In genomic region chr11:86248609-86249008, GRCh38 we compare ENCODE assay signal across 12 cellular contexts. TPM values are rescaled to one million over a fixed set of nuclear protein-coding genes. Genes with fewer than 3 reads are reported as not detected.
DNase-seq lines count a peak whose midpoint lies in the region; ATAC-seq and TF ChIP-seq lines count a peak whose summit lies in the region.
"Had no signal": no experiment of that assay in that cellular context is flagged by ENCODE, and none has a peak within 500 bp of the region (broad histone marks: within the 10 kb centered on the region; RNA-seq: fewer than 3 reads in every experiment).

No MANE protein-coding gene starts in this region.

- POLR2A ChIA-PET in activated CD4-positive, alpha-beta memory T cell treated with anti-CD3 and anti-CD28 coated beads, Interleukin-2, amount 10 ng/mL, durations not matched to agents 7 days and 5 days (lab: Charles Lee): interaction anchor here (0.7 to 2.2 kb wide), 2 partner anchors 54 to 182 kb away, joined by 3 to 11 read pairs; no protein-coding TSS in a partner anchor

- TF ChIP-seq CTCF in GM12865 (IDR thresholded peaks at IDR 0.05; ENCODE audit: insufficient read depth, low read depth, low read length, missing control alignments) (no peak), neural progenitor cell (IDR thresholded peaks at IDR 0.05) (no peak), spleen (IDR thresholded peaks at IDR 0.05 in 8 of 11, conservative IDR thresholded peaks at IDR 0.05 in 3 of 11) (no peak)

- H2AFZ ChIP-seq in neural progenitor cell (replicated peaks): no peak overlapping the region

- peak overlapping the region; percentile 93 for H3K4me2 ChIP-seq in neural progenitor cell

- no peaks in the 10 kb centered on the region for H3K27me3 Mint-ChIP-seq in activated CD8-positive, alpha-beta memory T cell treated with anti-CD3 and anti-CD28 coated beads, Interleukin-2, amount 10 ng/mL, durations not matched to agents 7 days and 5 days
- no peaks in the 10 kb centered on the region for H3K27me3 Mint-ChIP-seq in activated CD4-positive, alpha-beta memory T cell treated with anti-CD3 and anti-CD28 coated beads, Interleukin-2, amount 10 ng/mL, durations not matched to agents 7 days and 5 days
- no peaks in the 10 kb centered on the region for H3K27me3 Mint-ChIP-seq in neural progenitor cell (ENCODE audit: insufficient read depth, low read depth)

- CTCF ChIA-PET in activated CD8-positive, alpha-beta memory T cell treated with anti-CD3 and anti-CD28 coated beads, Interleukin-2, amount 10 ng/mL, durations not matched to agents 7 days and 5 days (lab: Charles Lee): interaction anchor here (1.0 to 1.6 kb wide), 3 partner anchors 11 to 40 kb away, joined by 3 to 5 read pairs (median 3); no protein-coding TSS in a partner anchor
- CTCF ChIA-PET in activated CD4-positive, alpha-beta memory T cell treated with anti-CD3 and anti-CD28 coated beads, Interleukin-2, amount 10 ng/mL, durations not matched to agents 7 days and 5 days (lab: Charles Lee): interaction anchor here (0.6 to 1.9 kb wide), 2 partner anchors 82 to 180 kb away, joined by 3 to 8 read pairs; partner anchors contain the start of gene PICALM

- no peaks in the 10 kb centered on the region for H3K27me3 ChIP-seq in neural progenitor cell
- no peaks in the 10 kb centered on the region for H3K27me3 ChIP-seq in spleen (replicated peaks in 1 of 7)

- no peak for TF ChIP-seq POLR2A in spleen (IDR thresholded peaks at IDR 0.05)

- peaks cover 30% of the 10 kb centered on the region for H3K4me1 ChIP-seq in neural progenitor cell
- peaks cover 38 to 80% (median 62%) of the 10 kb centered on the region in 6 donors for H3K4me1 ChIP-seq in spleen

- peak overlapping the region; percentile 74 for H3K27ac Mint-ChIP-seq in activated CD8-positive, alpha-beta memory T cell treated with anti-CD3 and anti-CD28 coated beads, Interleukin-2, amount 10 ng/mL, durations not matched to agents 7 days and 5 days
- peak overlapping the region; percentile 36 for H3K27ac Mint-ChIP-seq in activated CD4-positive, alpha-beta memory T cell treated with anti-CD3 and anti-CD28 coated beads, Interleukin-2, amount 10 ng/mL, durations not matched to agents 7 days and 5 days
- H3K27ac Mint-ChIP-seq in neural progenitor cell: peak overlapping the region; percentile 43

- intact Hi-C loops in spleen (cut with DNase I; ENCODE audit: low total_unique reads): loop anchor here (10.0 kb wide), 1 partner anchor 46 kb away; no protein-coding TSS in a partner anchor

- H3K4me3 ChIP-seq in GM12865 (ENCODE audit: low read depth, low read length) (peak overlapping the region; percentile 61), neural progenitor cell (no peak overlapping the region), spleen (peak overlapping the region in 1 of 8 donors; percentile 3)

- no peaks in the 10 kb centered on the region for H3K9me3 Mint-ChIP-seq in activated CD8-positive, alpha-beta memory T cell treated with anti-CD3 and anti-CD28 coated beads, Interleukin-2, amount 10 ng/mL, durations not matched to agents 7 days and 5 days (ENCODE audit: low read depth)
- no peaks in the 10 kb centered on the region for H3K9me3 Mint-ChIP-seq in activated CD4-positive, alpha-beta memory T cell treated with anti-CD3 and anti-CD28 coated beads, Interleukin-2, amount 10 ng/mL, durations not matched to agents 7 days and 5 days
- no peaks in the 10 kb centered on the region for H3K9me3 Mint-ChIP-seq in neural progenitor cell

- 67 to 89% (median 80%) methylated on average over 4 of the region's 4 CpGs for WGBS in spleen, 5 donors

- peaks cover 85% of the 10 kb centered on the region for H3K79me2 ChIP-seq in neural progenitor cell (ENCODE audit: low read depth)

- H3F3A ChIP-seq in neural progenitor cell (ENCODE audit: low read depth): peaks cover 16% of the 10 kb centered on the region

- no peak overlapping the region for H3K27ac ChIP-seq in neural progenitor cell
- H3K27ac ChIP-seq in spleen: no peak overlapping the region

- no peak for ATAC-seq in activated CD8-positive, alpha-beta memory T cell treated with anti-CD3 and anti-CD28 coated beads, Interleukin-2, amount 10 ng/mL, durations not matched to agents 7 days and 5 days
- ATAC-seq: left ventricle myocardium superior, Panc1 had no signal

- peaks cover 25% of the 10 kb centered on the region for H3K36me3 Mint-ChIP-seq in activated CD8-positive, alpha-beta memory T cell treated with anti-CD3 and anti-CD28 coated beads, Interleukin-2, amount 10 ng/mL, durations not matched to agents 7 days and 5 days
- H3K36me3 Mint-ChIP-seq in activated CD4-positive, alpha-beta memory T cell treated with anti-CD3 and anti-CD28 coated beads, Interleukin-2, amount 10 ng/mL, durations not matched to agents 7 days and 5 days (ENCODE audit: low read depth): peaks cover 38% of the 10 kb centered on the region
- H3K36me3 Mint-ChIP-seq in neural progenitor cell: peaks cover 6% of the 10 kb centered on the region

- H3K9ac ChIP-seq in neural progenitor cell: no peak overlapping the region

- H3K36me3 ChIP-seq in neural progenitor cell: peaks cover 3% of the 10 kb centered on the region
- peaks cover 0 to 21% (median 2%) of the 10 kb centered on the region in 6 donors for H3K36me3 ChIP-seq in spleen

- H3K4me1 Mint-ChIP-seq in activated CD8-positive, alpha-beta memory T cell treated with anti-CD3 and anti-CD28 coated beads, Interleukin-2, amount 10 ng/mL, durations not matched to agents 7 days and 5 days: peaks cover 61% of the 10 kb centered on the region
- peaks cover 60% of the 10 kb centered on the region for H3K4me1 Mint-ChIP-seq in activated CD4-positive, alpha-beta memory T cell treated with anti-CD3 and anti-CD28 coated beads, Interleukin-2, amount 10 ng/mL, durations not matched to agents 7 days and 5 days
- peaks cover 32% of the 10 kb centered on the region for H3K4me1 Mint-ChIP-seq in neural progenitor cell

- peak; percentile 42 for DNase-seq in activated CD8-positive, alpha-beta memory T cell treated with anti-CD3 and anti-CD28 coated beads, Interleukin-2, amount 10 ng/mL, durations not matched to agents 7 days and 5 days
- no peak for DNase-seq in activated CD8-positive, alpha-beta memory T cell treated with anti-CD3 and anti-CD28 coated beads for 24 hours
- DNase-seq in GM12865 (ENCODE audit: low read depth) (peak; percentile 24), neural progenitor cell (ENCODE audit: low spot score) (no peak), kidney tubule cell (ENCODE audit: low spot score) (no peak), middle frontal gyrus (ENCODE audit: extremely low spot score, low spot score) (no peak), spleen (no peak)
- no peak for DNase-seq in activated CD4-positive, alpha-beta memory T cell treated with anti-CD3 and anti-CD28 coated beads, Interleukin-2, amount 10 ng/mL, durations not matched to agents 7 days and 5 days
- DNase-seq: anterior cingulate cortex, left ventricle myocardium superior, NCI-H446 treated with DMSO at 0.1 percent for 48 hours had no signal

- no peaks in the 10 kb centered on the region for H3K9me3 ChIP-seq in neural progenitor cell (ENCODE audit: low read depth)
- H3K9me3 ChIP-seq in spleen: no peaks in the 10 kb centered on the region

- H4K20me1 ChIP-seq in neural progenitor cell (ENCODE audit: low read depth): peaks cover 49% of the 10 kb centered on the region

- peak overlapping the region; percentile 56 for H3K4me3 Mint-ChIP-seq in activated CD8-positive, alpha-beta memory T cell treated with anti-CD3 and anti-CD28 coated beads, Interleukin-2, amount 10 ng/mL, durations not matched to agents 7 days and 5 days
- H3K4me3 Mint-ChIP-seq in activated CD4-positive, alpha-beta memory T cell treated with anti-CD3 and anti-CD28 coated beads, Interleukin-2, amount 10 ng/mL, durations not matched to agents 7 days and 5 days: no peak overlapping the region
- H3K4me3 Mint-ChIP-seq in neural progenitor cell: no peak overlapping the region

RNA-seq across cellular contexts. Expression of gene EED, which starts 4.1 kb away (rescaled TPM):
- 100 to 1,000 TPM in 1 of 2 experiments, 10 to 100 TPM in 1; 50.1 to 102 TPM for total RNA-seq in activated CD8-positive, alpha-beta memory T cell treated with anti-CD3 and anti-CD28 coated beads, Interleukin-2, amount 10 ng/mL, durations not matched to agents 7 days and 5 days
- 10 to 100 TPM; 63.9 to 66.9 TPM for total RNA-seq in activated CD4-positive, alpha-beta memory T cell treated with anti-CD3 and anti-CD28 coated beads, Interleukin-2, amount 10 ng/mL, durations not matched to agents 7 days and 5 days
- 44.2 and 64.9 TPM in 2 replicates for total RNA-seq in neural progenitor cell (ENCODE audit: low replicate concordance)
- 10 to 100 TPM; 25.8 to 48.1 (median 34.0) TPM for total RNA-seq in spleen
- polyA plus RNA-seq in spleen: 10 to 100 TPM; 24.3 to 26.8 (median 25.0) TPM

RNA-seq across cellular contexts. Expression of gene HIKESHI, which starts 53.4 kb away (rescaled TPM):
- 10 to 100 TPM; 37.3 to 44.9 TPM for total RNA-seq in activated CD8-positive, alpha-beta memory T cell treated with anti-CD3 and anti-CD28 coated beads, Interleukin-2, amount 10 ng/mL, durations not matched to agents 7 days and 5 days
- total RNA-seq in activated CD4-positive, alpha-beta memory T cell treated with anti-CD3 and anti-CD28 coated beads, Interleukin-2, amount 10 ng/mL, durations not matched to agents 7 days and 5 days: 10 to 100 TPM; 40.6 to 44.5 TPM
- total RNA-seq in neural progenitor cell (ENCODE audit: low replicate concordance) (86.6 and 87.2 TPM in 2 replicates), spleen (10 to 100 TPM; 22.5 to 37.1 (median 25.5) TPM)
- polyA plus RNA-seq in spleen: 10 to 100 TPM; 25.3 to 44.9 (median 33.7) TPM

Comparison
In these comparisons a context has a peak if more than half of its experiments do, and no peak if none do; other contexts are left out.
1. DNase-seq: peak in activated CD8-positive, alpha-beta memory T cell treated with anti-CD3 and anti-CD28 coated beads, Interleukin-2, amount 10 ng/mL, durations not matched to agents 7 days and 5 days (single experiment) and GM12865 (single experiment); none in activated CD8-positive, alpha-beta memory T cell treated with anti-CD3 and anti-CD28 coated beads for 24 hours (single experiment), activated CD4-positive, alpha-beta memory T cell treated with anti-CD3 and anti-CD28 coated beads, Interleukin-2, amount 10 ng/mL, durations not matched to agents 7 days and 5 days (single experiment), neural progenitor cell (single experiment), kidney tubule cell (single experiment), middle frontal gyrus (single experiment) and spleen (single experiment).
2. Peak in every context shown above with its lines, with median percentiles within 50 percentile points of each other: H3K27ac Mint-ChIP-seq.